Comparison of ENCODE assay signal across 26 cellular contexts in genomic region chr3:22118542-22118941, GRCh38.
"Had no signal": no experiment of that assay in that cellular context is flagged by ENCODE, and none has a peak within 500 bp of the region (broad histone marks: within the 10 kb centered on the region; RNA-seq: fewer than 3 reads in every experiment).

No MANE protein-coding gene starts in this region.

- DNase-seq: activated CD4-positive, alpha-beta memory T cell treated with anti-CD3 and anti-CD28 coated beads for 36 hours; activated CD4-positive, alpha-beta T cell treated with anti-CD3 and anti-CD28 coated beads for 36 hours; activated CD4-positive, alpha-beta T cell treated with anti-CD3 and anti-CD28 coated beads, Interleukin-2, amount 10 ng/mL, durations not matched to agents 24 days and 14 days; activated CD4-positive, CD25-positive, alpha-beta regulatory T cell; activated CD4-positive, CD25-positive, alpha-beta regulatory T cell treated with anti-CD3 and anti-CD28 coated beads, Interleukin-2, amount 50 U/mL, for 72 hours; activated CD8-positive, alpha-beta memory T cell treated with anti-CD3 and anti-CD28 coated beads, Interleukin-2, amount 10 ng/mL, durations not matched to agents 7 days and 5 days; activated CD8-positive, alpha-beta memory T cell treated with anti-CD3 and anti-CD28 coated beads, Interleukin-2, amount 50 U/mL, for 4 hours; activated CD8-positive, alpha-beta T cell treated with anti-CD3 and anti-CD28 coated beads, Interleukin-2, amount 10 ng/mL, durations not matched to agents 7 days and 5 days; activated effector memory CD4-positive, alpha-beta T cell treated with anti-CD3 and anti-CD28 coated beads, Interleukin-2, amount 50 U/mL, for 16 hours; activated naive CD4-positive, alpha-beta T cell treated with anti-CD3 and anti-CD28 coated beads for 36 hours; activated naive CD8-positive, alpha-beta T cell treated with anti-CD3 and anti-CD28 coated beads for 36 hours; activated naive CD8-positive, alpha-beta T cell treated with anti-CD3 and anti-CD28 coated beads, Interleukin-2, amount 50 U/mL, for 24 hours; activated T-cell treated with anti-CD3 and anti-CD28 coated beads, Interleukin-2, amount 50 U/mL, for 1 hour; activated T-cell treated with anti-CD3 and anti-CD28 coated beads, Interleukin-2, amount 50 U/mL, for 48 hours; adrenal gland; amygdala; aorta; body of pancreas; cortex of kidney; dermis blood vessel endothelial cell; effector CD4-positive, alpha-beta T cell; effector memory CD8-positive, alpha-beta T cell; esophagus squamous epithelium; foreskin melanocyte; heart right ventricle; T-helper 2 cell had no signal
